In genomic region chr2:58594175-58594574, GRCh38 we compare ENCODE assay signal across 12 cellular contexts.
DNase-seq lines count a peak whose midpoint lies in the region; ATAC-seq, FAIRE-seq and TF ChIP-seq lines count a peak whose summit lies in the region.
"Had no signal": no experiment of that assay in that cellular context is flagged by ENCODE, and none has a peak within 500 bp of the region (broad histone marks: within the 10 kb centered on the region; RNA-seq: fewer than 3 reads in every experiment).

No MANE protein-coding gene starts in this region.

- DNase-seq in NCI-H2227 (lab: John Stamatoyannopoulos, UW; ENCODE audit: unreplicated experiment) (peak; percentile 22), NCI-H2227 treated with DMSO at 0.1 percent for 48 hours (lab: John Stamatoyannopoulos, UW) (no peak), SW480 (ENCODE audit: low spot score) (peak; percentile 18), nephron progenitor cell (peak; percentile 4), D721Med (ENCODE audit: insufficient read length, low spot score) (no peak)
- DNase-seq in activated effector memory CD4-positive, alpha-beta T cell treated with anti-CD3 and anti-CD28 coated beads, Interleukin-2, amount 50 U/mL, for 16 hours = no peak
- DNase-seq: naive B cell; NCI-H526 treated with DMSO at 0.1 percent for 48 hours; stimulated activated CD4-positive, alpha-beta T cell treated with anti-CD3 and anti-CD28 coated beads, Interleukin-4, amount 100 ng/mL, for 4 hours; upper lobe of right lung had no signal

- H3K27ac Mint-ChIP-seq in nephron progenitor cell = no peak overlapping the region

- H3K36me3 Mint-ChIP-seq in nephron progenitor cell (ENCODE audit: low read depth) = no peaks in the 10 kb centered on the region
- H3K36me3 Mint-ChIP-seq: naive B cell had no signal

- TF ChIP-seq EP300 in Ishikawa (IDR thresholded peaks at IDR 0.05; ENCODE audit: borderline replicate concordance) = no peak

- peaks cover 4% of the 10 kb centered on the region for H3K27me3 Mint-ChIP-seq in nephron progenitor cell (ENCODE audit: low read depth, poor library complexity)

- no peak for TF ChIP-seq RAD21 in Ishikawa (IDR thresholded peaks at IDR 0.05; ENCODE audit: low read depth)

- TF ChIP-seq CTCF in nephron progenitor cell (IDR thresholded peaks at IDR 0.05) (peak; percentile 33), D721Med (IDR thresholded peaks at IDR 0.05; ENCODE audit: insufficient read depth, missing control alignments) (no peak)

- no peaks in the 10 kb centered on the region for H3K4me1 Mint-ChIP-seq in nephron progenitor cell
- H3K4me1 Mint-ChIP-seq: naive B cell had no signal

- no peak overlapping the region for H3K4me3 Mint-ChIP-seq in nephron progenitor cell
- H3K4me3 Mint-ChIP-seq: naive B cell had no signal

- H3K9me3 Mint-ChIP-seq in nephron progenitor cell = no peaks in the 10 kb centered on the region

- FAIRE-seq in D721Med (lab: Jason Lieb, UNC) = no peak

- no peak for ATAC-seq in HG03097 (IDR thresholded peaks at IDR 0.05; ENCODE audit: low FRiP score, unreplicated experiment)
- ATAC-seq: upper lobe of right lung had no signal

TF ChIP-seq in Ishikawa, 13 proteins besides CTCF, POLR2A, EP300 and RAD21:
- TF ChIP-seq NFIC (IDR thresholded peaks at IDR 0.05) = peak; percentile 50
- no peak for TF ChIP-seq CREB1 (IDR thresholded peaks at IDR 0.05; ENCODE audit: low read depth)
- TF ChIP-seq ZBTB7A (IDR thresholded peaks at IDR 0.05; ENCODE audit: low read depth) = no peak

Comparison
In these comparisons a context has a peak if more than half of its experiments do, and no peak if none do; other contexts are left out.
1. DNase-seq: peak in NCI-H2227 (single experiment), SW480 (single experiment) and nephron progenitor cell (single experiment); none in NCI-H2227 treated with DMSO at 0.1 percent for 48 hours (single experiment), activated effector memory CD4-positive, alpha-beta T cell treated with anti-CD3 and anti-CD28 coated beads, Interleukin-2, amount 50 U/mL, for 16 hours (single experiment) and D721Med (single experiment).